In genomic region chr6:97177905-97178304, GRCh38 we compare ENCODE assay signal across 18 cellular contexts.
DNase-seq lines count a peak whose midpoint lies in the region; ATAC-seq and TF ChIP-seq lines count a peak whose summit lies in the region.
"Had no signal": no experiment of that assay in that cellular context is flagged by ENCODE, and none has a peak within 500 bp of the region (broad histone marks: within the 10 kb centered on the region; RNA-seq: fewer than 3 reads in every experiment).

No MANE protein-coding gene starts in this region.

- DNase-seq in AG10803 (ENCODE audit: low read depth) (peak; percentile 21), amniotic epithelial cell (ENCODE audit: low read depth) (peak; percentile 75), iris pigment epithelial cell (ENCODE audit: low read depth) (peak; percentile 18), renal cortical epithelial cell (ENCODE audit: low read depth) (peak; percentile 42), SIG-M5 treated with dmso at 0.1 percent for 504 hours (lab: John Stamatoyannopoulos, UW; ENCODE audit: unreplicated experiment) (no peak), WTC11 (ENCODE audit: low spot score) (no peak)
- DNase-seq: COR-L47, DMS153, HCEC 1CT, MV-4-11, NCI-H1417, NCI-H1930, NCI-H2171 treated with DMSO at 0.1 percent for 48 hours, NCI-H748 treated with DMSO at 0.1 percent for 48 hours, OCI-M1 had no signal

- no peaks in the 10 kb centered on the region for H3K27me3 Mint-ChIP-seq in WTC11 (ENCODE audit: low read depth)

- peaks cover 3% of the 10 kb centered on the region; the same call in 1 of the 2 replicates for H3K9me3 Mint-ChIP-seq in WTC11
- H3K9me3 Mint-ChIP-seq: CD14-positive monocyte had no signal

- H3K4me3 Mint-ChIP-seq in WTC11, result no peak overlapping the region
- H3K4me3 Mint-ChIP-seq: CD14-positive monocyte had no signal

- H3K36me3 Mint-ChIP-seq in WTC11, result peaks cover 20% of the 10 kb centered on the region

- no peak overlapping the region for H3K4me3 ChIP-seq in AG10803 (ENCODE audit: low read length)
- H3K4me3 ChIP-seq: A549 had no signal

- ATAC-seq in HG03135 (IDR thresholded peaks at IDR 0.05; ENCODE audit: unreplicated experiment), result no peak
- no peak for ATAC-seq in WTC11
- ATAC-seq: A549 had no signal

- CTCF ChIA-PET in WTC11 (lab: Charles Lee), result no interaction called here

- TF ChIP-seq CTCF in AG10803 (conservative IDR thresholded peaks at IDR 0.05; ENCODE audit: low read length), result no peak
- TF ChIP-seq CTCF in WTC11 (IDR thresholded peaks at IDR 0.05), result no peak

- no peak overlapping the region for H3K27ac Mint-ChIP-seq in WTC11
- H3K27ac Mint-ChIP-seq: CD14-positive monocyte had no signal

- POLR2A ChIA-PET in WTC11 (lab: Charles Lee), result no interaction called here

- H3K4me1 Mint-ChIP-seq in WTC11, result no peaks in the 10 kb centered on the region
- H3K4me1 Mint-ChIP-seq: CD14-positive monocyte had no signal

TF ChIP-seq in WTC11, 78 proteins besides CTCF, POLR2A, EP300 and RAD21:
- TF ChIP-seq ZMAT4 (CRISPR knock-in tag; IDR thresholded peaks at IDR 0.05), result no peak
- TF ChIP-seq ESRRA (CRISPR knock-in tag; IDR thresholded peaks at IDR 0.05; ENCODE audit: borderline replicate concordance), result no peak
- TF ChIP-seq ZNF532 (CRISPR knock-in tag; IDR thresholded peaks at IDR 0.05; ENCODE audit: borderline replicate concordance), result no peak
- no peak for TF ChIP-seq USF2 (CRISPR knock-in tag; IDR thresholded peaks at IDR 0.05)
- no peak for TF ChIP-seq SP1 (CRISPR knock-in tag; conservative IDR thresholded peaks at IDR 0.05)
- TF ChIP-seq FOXP4 (CRISPR knock-in tag; IDR thresholded peaks at IDR 0.05), result no peak
- TF ChIP-seq JAZF1 (CRISPR knock-in tag; IDR thresholded peaks at IDR 0.05), result no peak
- TF ChIP-seq FOXK1 (CRISPR knock-in tag; IDR thresholded peaks at IDR 0.05), result no peak
- no peak for TF ChIP-seq TP53 (CRISPR knock-in tag; IDR thresholded peaks at IDR 0.05)
- no peak for TF ChIP-seq ERG (CRISPR knock-in tag; IDR thresholded peaks at IDR 0.05)
- no peak for TF ChIP-seq SMAD4 (CRISPR knock-in tag; IDR thresholded peaks at IDR 0.05)
- TF ChIP-seq MLX (CRISPR knock-in tag; IDR thresholded peaks at IDR 0.05), result no peak
- TF ChIP-seq ZNF512 (CRISPR knock-in tag; IDR thresholded peaks at IDR 0.05; ENCODE audit: borderline replicate concordance), result no peak
- no peak for TF ChIP-seq PRRX2 (CRISPR knock-in tag; IDR thresholded peaks at IDR 0.05)
- TF ChIP-seq GABPB1 (CRISPR knock-in tag; IDR thresholded peaks at IDR 0.05), result no peak

Comparison
In these comparisons a context has a peak if more than half of its experiments do, and no peak if none do; other contexts are left out.
1. DNase-seq: peak in AG10803 (single experiment), amniotic epithelial cell (single experiment), iris pigment epithelial cell (single experiment) and renal cortical epithelial cell (single experiment); none in SIG-M5 treated with dmso at 0.1 percent for 504 hours (single experiment) and WTC11 (single experiment).